ENCODE assay signal across 20 cellular contexts in the genomic region with DNA sequence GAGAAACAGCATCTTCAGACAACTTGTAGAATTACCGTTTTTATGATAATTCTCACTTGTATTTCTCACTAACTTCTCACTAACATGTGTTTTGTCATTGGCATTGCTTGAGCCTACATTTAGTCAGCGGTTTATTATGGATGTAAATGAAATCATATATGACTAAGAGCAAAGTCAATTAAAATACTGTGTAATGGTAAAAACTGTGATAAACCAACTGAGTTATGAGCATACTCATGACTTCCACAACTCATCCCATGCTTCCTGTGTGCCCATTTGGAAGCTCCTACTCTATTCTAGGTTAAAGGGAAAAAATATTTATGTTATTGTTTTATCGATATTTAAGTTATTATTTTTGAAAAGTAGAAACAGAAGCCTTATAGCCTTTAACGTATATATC.
"Had no signal": no experiment of that assay in that cellular context is flagged by ENCODE, and none has a peak within 500 bp of the region (broad histone marks: within the 10 kb centered on the region; RNA-seq: fewer than 3 reads in every experiment).

No MANE protein-coding gene starts in this region.

- H3K9me3 ChIP-seq: breast epithelium, esophagus muscularis mucosa, ovary, psoas muscle, tibial nerve, uterus had no signal

- H2AFZ ChIP-seq: neural progenitor cell had no signal

- H3K4me2 ChIP-seq: neural progenitor cell had no signal

- DNase-seq: activated B cell treated with CpG ODN at 0.5 μM for 24 hours; activated CD4-positive, alpha-beta memory T cell treated with anti-CD3 and anti-CD28 coated beads, Interleukin-2, amount 10 ng/mL, durations not matched to agents 7 days and 5 days; activated CD4-positive, alpha-beta T cell treated with anti-CD3 and anti-CD28 coated beads for 4 hours; activated gamma-delta T cell; activated T-cell treated with anti-CD3 and anti-CD28 coated beads, Interleukin-2, amount 50 U/mL, for 48 hours; cortex of kidney; effector CD4-positive, alpha-beta T cell; immature natural killer cell; kidney glomerular epithelial cell; left ventricle myocardium superior; naive B cell; ovary; psoas muscle; right cardiac atrium; stimulated activated CD4-positive, alpha-beta T cell treated with anti-CD3 and anti-CD28 coated beads, Interleukin-2, amount 100 ng/mL, for 24 hours; uterus had no signal

- H3K4me1 ChIP-seq: neural progenitor cell had no signal

- H3K36me3 ChIP-seq: breast epithelium, neural progenitor cell, ovary, uterus had no signal

- H3K4me3 ChIP-seq: breast epithelium, esophagus muscularis mucosa, neural progenitor cell, ovary, psoas muscle, tibial nerve, uterus had no signal

- ATAC-seq: left ventricle myocardium superior, psoas muscle, right cardiac atrium had no signal

- H3K27me3 ChIP-seq: breast epithelium, esophagus muscularis mucosa, neural progenitor cell, ovary, tibial nerve, uterus had no signal

- H3K9ac ChIP-seq: neural progenitor cell had no signal

- H3K27ac ChIP-seq: breast epithelium, esophagus muscularis mucosa, neural progenitor cell, ovary, psoas muscle, tibial nerve, uterus had no signal
